Comparison of ENCODE assay signal across 21 cellular contexts in genomic region chr5:43410414-43410813, GRCh38. TPM values are rescaled to one million over a fixed set of nuclear protein-coding genes. Genes with fewer than 3 reads are reported as not detected.
DNase-seq lines count a peak whose midpoint lies in the region; ATAC-seq, FAIRE-seq and TF ChIP-seq lines count a peak whose summit lies in the region.
"Had no signal": no experiment of that assay in that cellular context is flagged by ENCODE, and none has a peak within 500 bp of the region (broad histone marks: within the 10 kb centered on the region; RNA-seq: fewer than 3 reads in every experiment).

No MANE protein-coding gene starts in this region.

- peak overlapping the region in 1 of 2 experiments; percentile 36; a peak in 1 of 4 replicates for H3K9ac ChIP-seq in K562 (ENCODE audit: insufficient read depth in 1 of 2, low read depth in 2 of 2, low read length in 2 of 2)
- H3K9ac ChIP-seq: BLaER1 had no signal

- H3K79me2 ChIP-seq in K562 (ENCODE audit: control insufficient read depth, insufficient read depth, low read length): no peaks in the 10 kb centered on the region

- H3K4me1 Mint-ChIP-seq in Calu3 (ENCODE audit: low read depth, unreplicated experiment): peaks cover 35% of the 10 kb centered on the region
- H3K4me1 Mint-ChIP-seq: CD4-positive, alpha-beta memory T cell had no signal

- H3K27ac Mint-ChIP-seq in Calu3 (ENCODE audit: unreplicated experiment): peak overlapping the region; percentile 13
- H3K27ac Mint-ChIP-seq: GM23338 had no signal

- CTCF ChIA-PET in Calu3 (lab: Charles Lee) (interaction anchor here (1.2 to 1.7 kb wide), 2 partner anchors 11 to 74 kb away, joined by 3 to 11 read pairs; partner anchors contain the start of gene TMEM267), K562 (lab: Yijun Ruan, JAX; ENCODE audit: low intra/inter-chr PET ratio) (no interaction called here)

- no peaks in the 10 kb centered on the region for H3K9me3 ChIP-seq in K562 (replicated peaks; ENCODE audit: control insufficient read depth, insufficient read depth, low read depth, low read length)
- H3K9me3 ChIP-seq in lower lobe of right lung: no peaks in the 10 kb centered on the region
- H3K9me3 ChIP-seq in small intestine (ENCODE audit: control insufficient read depth, low read depth): no peaks in the 10 kb centered on the region
- no peaks in the 10 kb centered on the region for H3K9me3 ChIP-seq in BE2C
- H3K9me3 ChIP-seq: BLaER1, HAP-1 had no signal

- TF ChIP-seq RAD21 in K562 (CRISPR knock-in tag; conservative IDR thresholded peaks at IDR 0.05 in 1 of 2, IDR thresholded peaks at IDR 0.05 in 1 of 2): no peak

- H3K9me1 ChIP-seq in K562 (ENCODE audit: control insufficient read depth, insufficient read depth, low read length): no peaks in the 10 kb centered on the region

- ATAC-seq in K562: peak; percentile 14; the same call in 2 of the 3 replicates
- ATAC-seq in lower lobe of right lung: peak; percentile 50 to 51
- ATAC-seq: GM23338, Panc1 had no signal

- no peaks in the 10 kb centered on the region for H3K27me3 ChIP-seq in K562 (ENCODE audit: control insufficient read depth in 2 of 2, insufficient read depth in 2 of 2, low read length in 2 of 2)
- H3K27me3 ChIP-seq in lower lobe of right lung (ENCODE audit: low read depth): no peaks in the 10 kb centered on the region
- no peaks in the 10 kb centered on the region for H3K27me3 ChIP-seq in small intestine (ENCODE audit: control insufficient read depth in 2 of 2, insufficient read depth in 2 of 2, low read length in 2 of 2)
- no peaks in the 10 kb centered on the region for H3K27me3 ChIP-seq in BE2C
- H3K27me3 ChIP-seq: BLaER1, SJCRH30 had no signal

- in situ Hi-C loops in K562 (cut with MboI): no loop called here

- H3K9me3 Mint-ChIP-seq in Calu3 (ENCODE audit: low read depth, unreplicated experiment): peaks cover 2% of the 10 kb centered on the region

- TF ChIP-seq POLR2A in K562 (conservative IDR thresholded peaks at IDR 0.05): no peak

- no peaks in the 10 kb centered on the region for H3K36me3 ChIP-seq in K562 (ENCODE audit: control insufficient read depth, insufficient read depth, low read length)
- H3K36me3 ChIP-seq in lower lobe of right lung: no peaks in the 10 kb centered on the region
- no peaks in the 10 kb centered on the region for H3K36me3 ChIP-seq in small intestine (ENCODE audit: control insufficient read depth in 2 of 2, insufficient read depth in 2 of 2, low read length in 2 of 2)
- no peaks in the 10 kb centered on the region for H3K36me3 ChIP-seq in BE2C
- H3K36me3 ChIP-seq: BLaER1, HAP-1, SJCRH30 had no signal

- H3K27ac ChIP-seq in K562 (ENCODE audit: extremely low read depth, low read depth, low read length) (no peak overlapping the region), lower lobe of right lung (peak overlapping the region; percentile 18), small intestine (ENCODE audit: low read depth in 1 of 2, low read length in 1 of 2) (peak overlapping the region; percentile 52 to 82)
- H3K27ac ChIP-seq: BLaER1, SJCRH30 had no signal

- 58% methylated on average over 7 of the region's 7 CpGs for WGBS in K562 (ENCODE audit: insufficient coverage, low coverage, missing lambda C conversion rate)
- WGBS in small intestine, 3 donors: 22 to 67% (median 43%) methylated on average over 7 of the region's 7 CpGs

- DNase-seq in Calu3: no peak
- DNase-seq in K562 (ENCODE audit: extremely low read depth in 1 of 4, low spot score in 3 of 4): no peak
- no peak for DNase-seq in lower lobe of right lung
- DNase-seq in small intestine: peak; percentile 8
- no peak for DNase-seq in stimulated activated CD4-positive, alpha-beta T cell treated with anti-CD3 and anti-CD28 coated beads, Interleukin-2, amount 100 ng/mL, for 48 hours
- DNase-seq in BE2C: no peak
- DNase-seq in NCI-H1694 treated with DMSO at 0.1 percent for 48 hours (lab: John Stamatoyannopoulos, UW): no peak
- DNase-seq in middle frontal gyrus (ENCODE audit: extremely low spot score, low spot score): no peak
- DNase-seq: CD4-positive, alpha-beta memory T cell; KG1; NCI-H1092; NCI-H1436; NCI-H748 treated with DMSO at 0.1 percent for 48 hours; SJCRH30 had no signal

- H3K4me1 ChIP-seq in K562 (replicated peaks in 1 of 2; ENCODE audit: control insufficient read depth in 2 of 2, insufficient read depth in 2 of 2, low read length in 2 of 2): peaks cover 0 to under 1% of the 10 kb centered on the region in 2 experiments; a peak in 3 of 5 replicates
- H3K4me1 ChIP-seq in lower lobe of right lung: no peaks in the 10 kb centered on the region
- H3K4me1 ChIP-seq in small intestine (ENCODE audit: control insufficient read depth in 2 of 2, insufficient read depth in 1 of 2, low read depth in 1 of 2, low read length in 1 of 2): peaks cover 0 to 3% of the 10 kb centered on the region in 2 donors
- no peaks in the 10 kb centered on the region for H3K4me1 ChIP-seq in BE2C
- H3K4me1 ChIP-seq: BLaER1, HAP-1, SJCRH30 had no signal

- no peak overlapping the region for H3K4me3 ChIP-seq in K562
- H3K4me3 ChIP-seq in lower lobe of right lung: no peak overlapping the region
- peak overlapping the region in 1 of 2 donors; percentile 23 for H3K4me3 ChIP-seq in small intestine (ENCODE audit: low read depth in 1 of 2, low read length in 2 of 2)
- H3K4me3 ChIP-seq in BE2C (ENCODE audit: low read depth, low read length): no peak overlapping the region
- H3K4me3 ChIP-seq: BLaER1, GM23338, HAP-1, SJCRH30 had no signal

- no peak for TF ChIP-seq EP300 in K562 (IDR thresholded peaks at IDR 0.05; ENCODE audit: low read length)

- intact Hi-C loops in Calu3 (cut with micrococcal nuclease; ENCODE audit: unreplicated experiment): loop anchor here (2.0 kb wide), 1 partner anchor 16 kb away; no protein-coding TSS in a partner anchor
- intact Hi-C loops in K562 (cut with micrococcal nuclease): no loop called here
- intact Hi-C loops in lower lobe of right lung (cut with DNase I): no loop called here

- POLR2A ChIA-PET in K562 (lab: Yijun Ruan, JAX): interaction anchor here (2.4 to 2.7 kb wide), 2 partner anchors 8 to 73 kb away, joined by 13 read pairs; partner anchors contain the start of gene TMEM267

- H2AFZ ChIP-seq in K562 (ENCODE audit: low read depth, low read length): no peak overlapping the region
- H2AFZ ChIP-seq: GM23338 had no signal

- no peak for TF ChIP-seq CTCF in Calu3 (IDR thresholded peaks at IDR 0.05; ENCODE audit: unreplicated experiment)
- TF ChIP-seq CTCF in K562 (IDR thresholded peaks at IDR 0.05 in 2 of 3, conservative IDR thresholded peaks at IDR 0.05 in 1 of 3; ENCODE audit: insufficient read depth in 2 of 3, low read depth in 1 of 3, low read length in 3 of 3): no peak
- TF ChIP-seq CTCF in lower lobe of right lung (IDR thresholded peaks at IDR 0.05): no peak
- no peak for TF ChIP-seq CTCF in BE2C (IDR thresholded peaks at IDR 0.05; ENCODE audit: low read depth, low read length)

- H3K4me2 ChIP-seq in K562 (ENCODE audit: insufficient read depth, low read length): no peak overlapping the region
- H3K4me2 ChIP-seq: BLaER1, GM23338 had no signal

- no peaks in the 10 kb centered on the region for H4K20me1 ChIP-seq in K562 (replicated peaks; ENCODE audit: control insufficient read depth, insufficient read depth, low read length)
- H4K20me1 ChIP-seq: BLaER1 had no signal

- H3K36me3 Mint-ChIP-seq in Calu3 (ENCODE audit: insufficient read depth, unreplicated experiment): peaks cover 7% of the 10 kb centered on the region
- H3K36me3 Mint-ChIP-seq: CD4-positive, alpha-beta memory T cell had no signal

- FAIRE-seq in K562 (lab: Jason Lieb, UNC) (no peak), small intestine (lab: Jason Lieb, UNC) (no peak)
- FAIRE-seq: GM12892, GM18507 had no signal

- no TSS peak for BruUV-seq in Calu3 (replicated peaks; lab: Mats Ljungman, UMichigan)
- BruUV-seq in K562 (replicated peaks; lab: Mats Ljungman, UMichigan): no TSS peak

- no peaks in the 10 kb centered on the region for H3K27me3 Mint-ChIP-seq in Calu3 (ENCODE audit: unreplicated experiment)
- H3K27me3 Mint-ChIP-seq: CD4-positive, alpha-beta memory T cell had no signal

- H3K4me3 Mint-ChIP-seq in Calu3 (ENCODE audit: low read depth, unreplicated experiment): no peak overlapping the region
- H3K4me3 Mint-ChIP-seq: CD4-positive, alpha-beta memory T cell; GM23338 had no signal

TF ChIP-seq in K562, 482 proteins besides CTCF, POLR2A, EP300 and RAD21 (continues in another document):
- no peak for TF ChIP-seq ZNF398 (CRISPR knock-in tag; IDR thresholded peaks at IDR 0.05)

RNA-seq across cellular contexts. Expression of gene CCL28, which starts 1.8 kb away (rescaled TPM):
- total RNA-seq in Calu3 (2022): 9.9 and 12.2 TPM in 2 replicates
- not detected in 2 replicates for total RNA-seq in K562 (2011; cell fraction: chromatin; rRNA removed; ENCODE audit: low replicate concordance)
- total RNA-seq in K562 (2011; cell fraction: nucleolus; rRNA removed): not detected in 2 replicates
- total RNA-seq in K562 (2011; cell fraction: nucleoplasm; rRNA removed): not detected in 2 replicates
- total RNA-seq in K562 (2014; rRNA removed): not detected in 2 replicates
- not detected in 2 replicates for total RNA-seq in K562 (2014; rRNA removed; fragmentation: Illumina TruSeq; extraction: Trizol)
- total RNA-seq in K562 (2015; rRNA removed; fragmentation: Illumina TruSeq; extraction: Trizol): not detected in 2 replicates
- not detected in 2 replicates for total RNA-seq in K562 (2021)
- 0.11 TPM in 1 of 2 replicates, not detected in the other for polyA plus RNA-seq in K562 (2011; rRNA removed)
- polyA plus RNA-seq in K562 (2011; cell fraction: cytosol; rRNA removed): 0.06 TPM in 1 of 2 replicates, not detected in the other
- polyA plus RNA-seq in K562 (2011; cell fraction: nucleus; rRNA removed): 0.04 TPM in 1 of 2 replicates, not detected in the other
- polyA plus RNA-seq in K562 (2012): not detected in 2 replicates
- not detected in 2 replicates for polyA plus RNA-seq in K562 (2014; fragmentation: Illumina TruSeq; extraction: Trizol)
- not detected for polyA plus RNA-seq in K562 (2014; fragmentation: Nextera tagmentation; extraction: Ambion mirVana)
- polyA plus RNA-seq in K562 (2014; rRNA removed): not detected in 2 replicates
- polyA minus RNA-seq in K562 (2011; rRNA and poly(A)+ RNA removed): not detected in 2 replicates
- not detected in 2 replicates for polyA minus RNA-seq in K562 (2011; cell fraction: cytosol; rRNA and poly(A)+ RNA removed)
- polyA minus RNA-seq in K562 (2011; cell fraction: nucleus; rRNA and poly(A)+ RNA removed): not detected in 2 replicates
- 7.7 TPM for total RNA-seq in lower lobe of right lung
- 10 to 100 TPM in 2 of 3 donors, 1 to 10 TPM in 1; 3.8 to 20.4 (median 11.6) TPM for polyA plus RNA-seq in small intestine
- polyA plus RNA-seq in BE2C (2012; ENCODE audit: insufficient read depth, insufficient read length, low read depth): not detected
- total RNA-seq: G401, SJCRH30 had no signal
